10 cellular contexts compared by ENCODE assay signal in the genomic region with DNA sequence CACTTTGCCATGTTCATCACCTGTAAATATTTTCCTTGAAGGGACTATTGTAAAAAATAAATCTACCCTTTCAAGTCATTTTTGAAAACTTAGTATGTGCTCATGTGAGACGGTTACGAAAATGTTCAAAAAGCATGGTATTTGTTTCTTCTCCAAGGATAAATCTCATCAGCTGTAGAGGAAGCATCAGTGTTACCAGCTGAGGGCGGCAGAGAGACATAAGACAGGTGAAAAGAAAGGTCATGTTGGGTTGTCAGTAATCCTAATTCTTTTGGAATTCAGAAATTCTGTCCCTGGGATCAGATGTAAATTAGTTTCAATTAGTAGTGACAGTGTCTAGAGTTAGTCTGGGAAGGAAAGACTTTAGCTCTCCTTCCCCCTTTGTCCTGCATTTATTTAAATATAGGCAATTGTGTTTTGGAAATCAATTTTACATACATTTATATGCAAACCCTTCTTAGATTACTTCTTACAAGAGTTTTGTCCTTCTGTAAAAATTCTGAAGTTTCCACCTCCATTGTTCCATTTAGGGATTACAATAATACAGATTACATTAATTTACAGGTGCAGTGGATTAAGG.
DNase-seq lines count a peak whose midpoint lies in the region; ATAC-seq, FAIRE-seq and TF ChIP-seq lines count a peak whose summit lies in the region.
"Had no signal": no experiment of that assay in that cellular context is flagged by ENCODE, and none has a peak within 500 bp of the region (broad histone marks: within the 10 kb centered on the region; RNA-seq: fewer than 3 reads in every experiment).

No MANE protein-coding gene starts in this region.

- intact Hi-C loops in left ventricle myocardium inferior (cut with micrococcal nuclease): no loop called here

- FAIRE-seq in urothelium cell line (lab: Jason Lieb, UNC): peak; percentile 74
- FAIRE-seq: GM18507 had no signal

- peak; percentile 61 for TF ChIP-seq CTCF in left ventricle myocardium inferior (IDR thresholded peaks at IDR 0.05; ENCODE audit: borderline replicate concordance)

- H3K9me3 ChIP-seq in SJCRH30 (replicated peaks): no peaks in the 10 kb centered on the region; the same call in 1 of the 2 replicates
- no peaks in the 10 kb centered on the region for H3K9me3 ChIP-seq in left ventricle myocardium inferior (replicated peaks)

- no peak overlapping the region for H3K4me3 ChIP-seq in SJCRH30
- H3K4me3 ChIP-seq in left ventricle myocardium inferior: no peak overlapping the region
- H3K4me3 ChIP-seq: skin epidermis had no signal

- H3K4me1 ChIP-seq in SJCRH30 (no peaks in the 10 kb centered on the region), left ventricle myocardium inferior (no peaks in the 10 kb centered on the region)

- H3K36me3 ChIP-seq in SJCRH30 (no peaks in the 10 kb centered on the region), left ventricle myocardium inferior (no peaks in the 10 kb centered on the region)

- ATAC-seq in HG03135 (IDR thresholded peaks at IDR 0.05; ENCODE audit: unreplicated experiment): no peak

- DNase-seq in Ammon's horn (ENCODE audit: low spot score) (peak; percentile 43), HUDEP-2 (lab: John Stamatoyannopoulos, UW; ENCODE audit: unreplicated experiment in 76 of 76) (peak in 46 of 76 experiments; percentile 0 to 55 (median 14)), SJCRH30 (peak; percentile 39 to 60), left ventricle myocardium inferior (no peak), urothelium cell line (ENCODE audit: low spot score) (peak; percentile 35), HCEC 1CT (no peak), NCI-H446 treated with DMSO at 0.1 percent for 48 hours (lab: John Stamatoyannopoulos, UW) (no peak)

- no peaks in the 10 kb centered on the region for H3K27me3 ChIP-seq in SJCRH30
- no peaks in the 10 kb centered on the region for H3K27me3 ChIP-seq in left ventricle myocardium inferior (ENCODE audit: low read depth)

- H3K27ac ChIP-seq in SJCRH30 (no peak overlapping the region), left ventricle myocardium inferior (replicated peaks) (no peak overlapping the region)
- H3K27ac ChIP-seq: skin epidermis had no signal

Comparison
In these comparisons a context has a peak if more than half of its experiments do, and no peak if none do; other contexts are left out.
1. DNase-seq: peak in Ammon's horn (single experiment), HUDEP-2 (46 of 76), SJCRH30 (2 of 2) and urothelium cell line (single experiment); none in left ventricle myocardium inferior (single experiment), HCEC 1CT (single experiment) and NCI-H446 treated with DMSO at 0.1 percent for 48 hours (single experiment).